Comparison of ENCODE assay signal across 9 cellular contexts in genomic region chr11:69000831-69001245, GRCh38. TPM values are rescaled to one million over a fixed set of nuclear protein-coding genes. Genes with fewer than 3 reads are reported as not detected.
DNase-seq lines count a peak whose midpoint lies in the region; ATAC-seq, FAIRE-seq and TF ChIP-seq lines count a peak whose summit lies in the region.
"Had no signal": no experiment of that assay in that cellular context is flagged by ENCODE, and none has a peak within 500 bp of the region (broad histone marks: within the 10 kb centered on the region; RNA-seq: fewer than 3 reads in every experiment).

No MANE protein-coding gene starts in this region.

- intact Hi-C loops in K562 (cut with micrococcal nuclease) (no loop called here), transverse colon (cut with DNase I; ENCODE audit: low total_unique reads) (loop anchor here (5.0 kb wide), 1 partner anchor 54 kb away; no protein-coding TSS in a partner anchor)

- H3K36me3 ChIP-seq in K562 (ENCODE audit: control insufficient read depth, insufficient read depth, low read length) (no peaks in the 10 kb centered on the region), keratinocyte (ENCODE audit: control insufficient read depth in 2 of 2, extremely low read depth in 1 of 2, insufficient read depth in 2 of 2, low read length in 2 of 2) (no peaks in the 10 kb centered on the region), transverse colon (no peaks in the 10 kb centered on the region)
- H3K36me3 ChIP-seq: BLaER1 had no signal

- H3K9ac ChIP-seq in K562 (ENCODE audit: insufficient read depth in 1 of 2, low read depth in 2 of 2, low read length in 2 of 2), result no peak overlapping the region
- H3K9ac ChIP-seq in keratinocyte (ENCODE audit: control insufficient read depth, extremely low read depth, insufficient read depth, low read length), result no peak overlapping the region
- H3K9ac ChIP-seq: BLaER1 had no signal

- CTCF ChIA-PET in K562 (lab: Yijun Ruan, JAX; ENCODE audit: low intra/inter-chr PET ratio), result no interaction called here

- H3K4me2 ChIP-seq in K562 (ENCODE audit: insufficient read depth, low read length) (no peak overlapping the region), keratinocyte (ENCODE audit: control insufficient read depth, extremely low read depth, insufficient read depth, low read depth, low read length) (no peak overlapping the region)
- H3K4me2 ChIP-seq: BLaER1 had no signal

- H3K4me1 Mint-ChIP-seq in stimulated activated naive CD8-positive, alpha-beta T cell treated with anti-CD3 and anti-CD28 coated beads, Interleukin-15, amount 100 ng/mL, for 72 hours, result peaks cover 7% of the 10 kb centered on the region

- peaks cover 0 to 18% of the 10 kb centered on the region in 2 experiments; a peak in 3 of 5 replicates for H3K4me1 ChIP-seq in K562 (replicated peaks in 1 of 2; ENCODE audit: control insufficient read depth in 2 of 2, insufficient read depth in 2 of 2, low read length in 2 of 2)
- H3K4me1 ChIP-seq in keratinocyte (ENCODE audit: control insufficient read depth, extremely low read depth, insufficient read depth, low read length), result peaks cover 3% of the 10 kb centered on the region
- H3K4me1 ChIP-seq in transverse colon, result peaks cover 30 to 60% (median 46%) of the 10 kb centered on the region in 4 donors

- H4K20me1 ChIP-seq in K562 (replicated peaks; ENCODE audit: control insufficient read depth, insufficient read depth, low read length) (peaks cover 9% of the 10 kb centered on the region), keratinocyte (ENCODE audit: control insufficient read depth, extremely low read depth, insufficient read depth, low read length) (no peaks in the 10 kb centered on the region)
- H4K20me1 ChIP-seq: BLaER1 had no signal

- H3K27ac ChIP-seq in K562 (ENCODE audit: extremely low read depth, low read depth, low read length) (no peak overlapping the region), keratinocyte (ENCODE audit: control insufficient read depth, insufficient read depth, low read length) (no peak overlapping the region), transverse colon (peak overlapping the region; percentile 72 to 98 (median 94))
- H3K27ac ChIP-seq: BLaER1 had no signal

- no TSS peak for BruUV-seq in K562 (replicated peaks; lab: Mats Ljungman, UMichigan)

- TF ChIP-seq CTCF in K562 (IDR thresholded peaks at IDR 0.05 in 2 of 3, conservative IDR thresholded peaks at IDR 0.05 in 1 of 3; ENCODE audit: insufficient read depth in 2 of 3, low read depth in 1 of 3, low read length in 3 of 3), result peak; percentile 31 to 46 (median 35); a peak in 4 of 6 replicates
- peak; percentile 13 to 52 (median 52) for TF ChIP-seq CTCF in keratinocyte (optimal IDR thresholded peaks at IDR 0.05 in 1 of 3, IDR thresholded peaks at IDR 0.05 in 1 of 3, conservative IDR thresholded peaks at IDR 0.05 in 1 of 3; ENCODE audit: extremely low read depth in 1 of 3, insufficient read depth in 2 of 3, low read length in 3 of 3)
- TF ChIP-seq CTCF in transverse colon (IDR thresholded peaks at IDR 0.05), result peak; percentile 44 to 68 (median 49)

- DNase-seq in NCI-H2227 (lab: John Stamatoyannopoulos, UW; ENCODE audit: unreplicated experiment) (peak; percentile 20), NCI-H2227 treated with DMSO at 0.1 percent for 48 hours (lab: John Stamatoyannopoulos, UW) (no peak), K562 (ENCODE audit: extremely low read depth in 1 of 4, low spot score in 3 of 4) (no peak), keratinocyte (ENCODE audit: low read depth, low spot score) (no peak), transverse colon (peak; percentile 49), GM19240 (ENCODE audit: insufficient read length, low spot score) (no peak), iPS-NIHi11 (ENCODE audit: low spot score) (no peak)
- no peak for DNase-seq in stimulated activated naive CD8-positive, alpha-beta T cell treated with anti-CD3 and anti-CD28 coated beads, Interleukin-15, amount 100 ng/mL, for 72 hours

- FAIRE-seq in K562 (lab: Jason Lieb, UNC) (peak; percentile 48), keratinocyte (lab: Jason Lieb, UNC) (no peak)

- in situ Hi-C loops in K562 (cut with MboI), result no loop called here
- in situ Hi-C loops in transverse colon (cut with MboI; ENCODE audit: low pct_ligation_motif_present in 1 of 4, low pct_unique_long_range_greater_than_20kb in 1 of 4, low sequenced_read_pairs in 3 of 4), result no loop called here

- no peak overlapping the region for H3K4me3 ChIP-seq in K562
- no peak overlapping the region for H3K4me3 ChIP-seq in keratinocyte (ENCODE audit: control insufficient read depth in 2 of 3, extremely low read depth in 1 of 3, insufficient read depth in 2 of 3, low read depth in 1 of 3, low read length in 3 of 3)
- no peak overlapping the region for H3K4me3 ChIP-seq in transverse colon
- H3K4me3 ChIP-seq: BLaER1 had no signal

- H3K9me3 ChIP-seq in K562 (replicated peaks; ENCODE audit: control insufficient read depth, insufficient read depth, low read depth, low read length), result no peaks in the 10 kb centered on the region
- H3K9me3 ChIP-seq in keratinocyte (ENCODE audit: control insufficient read depth, low read depth, low read length), result no peaks in the 10 kb centered on the region
- no peaks in the 10 kb centered on the region for H3K9me3 ChIP-seq in transverse colon
- H3K9me3 ChIP-seq: BLaER1 had no signal

- no peaks in the 10 kb centered on the region for H3K9me3 Mint-ChIP-seq in stimulated activated naive CD8-positive, alpha-beta T cell treated with anti-CD3 and anti-CD28 coated beads, Interleukin-15, amount 100 ng/mL, for 72 hours

- dilution Hi-C loops in keratinocyte (cut with MboI; ENCODE audit: extremely low pct_ligation_motif_present, low sequenced_read_pairs), result no loop called here

- TF ChIP-seq EP300 in K562 (IDR thresholded peaks at IDR 0.05; ENCODE audit: low read length) (no peak), transverse colon (IDR thresholded peaks at IDR 0.05; ENCODE audit: low read depth) (no peak)

- no peaks in the 10 kb centered on the region for H3K79me2 ChIP-seq in K562 (ENCODE audit: control insufficient read depth, insufficient read depth, low read length)
- H3K79me2 ChIP-seq in keratinocyte (ENCODE audit: control insufficient read depth, insufficient read depth, low read length), result no peaks in the 10 kb centered on the region

- no peak overlapping the region for H3K27ac Mint-ChIP-seq in stimulated activated naive CD8-positive, alpha-beta T cell treated with anti-CD3 and anti-CD28 coated beads, Interleukin-15, amount 100 ng/mL, for 72 hours

- TF ChIP-seq POLR2A in K562 (conservative IDR thresholded peaks at IDR 0.05) (no peak), transverse colon (IDR thresholded peaks at IDR 0.05) (no peak)

- H3K27me3 ChIP-seq in K562 (ENCODE audit: control insufficient read depth in 2 of 2, insufficient read depth in 2 of 2, low read length in 2 of 2) (peaks cover 71 to 98% of the 10 kb centered on the region in 2 experiments; a peak in 4 of 5 replicates), keratinocyte (ENCODE audit: control insufficient read depth, extremely low read depth, insufficient read depth, low read length) (peaks cover 7% of the 10 kb centered on the region), transverse colon (no peaks in the 10 kb centered on the region)
- H3K27me3 ChIP-seq: BLaER1 had no signal

- 3% methylated on average over 8 of the region's 8 CpGs for WGBS in K562 (ENCODE audit: insufficient coverage, low coverage, missing lambda C conversion rate)
- 55 to 66% methylated on average over 4 to 8 of the region's 8 CpGs for WGBS in transverse colon (ENCODE audit: low coverage in 1 of 2), 2 donors

- peaks cover 41% of the 10 kb centered on the region for H3K27me3 Mint-ChIP-seq in stimulated activated naive CD8-positive, alpha-beta T cell treated with anti-CD3 and anti-CD28 coated beads, Interleukin-15, amount 100 ng/mL, for 72 hours

- POLR2A ChIA-PET in K562 (lab: Yijun Ruan, JAX), result interaction anchor here (0.5 to 0.7 kb wide), 2 partner anchors 334 to 1555 kb away, joined by 3 to 4 read pairs; no protein-coding TSS in a partner anchor

- no peak overlapping the region for H2AFZ ChIP-seq in K562 (ENCODE audit: low read depth, low read length)
- no peak overlapping the region for H2AFZ ChIP-seq in keratinocyte (ENCODE audit: control insufficient read depth, low read length)

- H3K4me3 Mint-ChIP-seq in stimulated activated naive CD8-positive, alpha-beta T cell treated with anti-CD3 and anti-CD28 coated beads, Interleukin-15, amount 100 ng/mL, for 72 hours, result no peak overlapping the region

- H3K9me1 ChIP-seq in K562 (ENCODE audit: control insufficient read depth, insufficient read depth, low read length) (no peaks in the 10 kb centered on the region), keratinocyte (ENCODE audit: control insufficient read depth, extremely low read depth, insufficient read depth, low read length) (no peaks in the 10 kb centered on the region)

- ATAC-seq in K562, result peak; percentile 60
- no peak for ATAC-seq in stimulated activated naive CD8-positive, alpha-beta T cell treated with anti-CD3 and anti-CD28 coated beads, Interleukin-15, amount 100 ng/mL, for 72 hours

- TF ChIP-seq RAD21 in K562 (CRISPR knock-in tag; conservative IDR thresholded peaks at IDR 0.05 in 1 of 2, IDR thresholded peaks at IDR 0.05 in 1 of 2), result 0 out of 4 replicates have a peak, but pooled peaks of 1 of the 2 experiments have one; percentile 12

RNA-seq across cellular contexts. Expression of gene MRGPRF, which starts 12.2 kb away (rescaled TPM):
- not detected in 2 replicates for total RNA-seq in K562 (2011; cell fraction: chromatin; rRNA removed; ENCODE audit: low replicate concordance)
- total RNA-seq in K562 (2011; cell fraction: nucleolus; rRNA removed), result not detected in 2 replicates
- total RNA-seq in K562 (2011; cell fraction: nucleoplasm; rRNA removed), result not detected in 2 replicates
- total RNA-seq in K562 (2014; rRNA removed), result not detected in 2 replicates
- total RNA-seq in K562 (2014; rRNA removed; fragmentation: Illumina TruSeq; extraction: Trizol), result not detected in 2 replicates
- total RNA-seq in K562 (2015; rRNA removed; fragmentation: Illumina TruSeq; extraction: Trizol), result not detected in 2 replicates
- 0.07 TPM in 1 of 2 replicates, not detected in the other for total RNA-seq in K562 (2021)
- polyA plus RNA-seq in K562 (2011; rRNA removed), result not detected in 2 replicates
- polyA plus RNA-seq in K562 (2011; cell fraction: cytosol; rRNA removed), result not detected in 2 replicates
- polyA plus RNA-seq in K562 (2011; cell fraction: nucleus; rRNA removed), result not detected in 2 replicates
- polyA plus RNA-seq in K562 (2012), result not detected in 2 replicates
- polyA plus RNA-seq in K562 (2014; fragmentation: Illumina TruSeq; extraction: Trizol), result not detected in 2 replicates
- polyA plus RNA-seq in K562 (2014; fragmentation: Nextera tagmentation; extraction: Ambion mirVana), result not detected
- not detected in 2 replicates for polyA plus RNA-seq in K562 (2014; rRNA removed)
- not detected in 2 replicates for polyA minus RNA-seq in K562 (2011; rRNA and poly(A)+ RNA removed)
- not detected in 2 replicates for polyA minus RNA-seq in K562 (2011; cell fraction: cytosol; rRNA and poly(A)+ RNA removed)
- not detected in 2 replicates for polyA minus RNA-seq in K562 (2011; cell fraction: nucleus; rRNA and poly(A)+ RNA removed)
- 0.02 to 0.04 TPM in 2 of 3 replicates, not detected in the other for polyA plus RNA-seq in keratinocyte
- not detected for polyA plus RNA-seq in keratinocyte (2011; ENCODE audit: low read depth)
- polyA plus RNA-seq in keratinocyte (2011; cell fraction: cytosol; rRNA removed), result 0.02 and 0.03 TPM in 2 replicates
- 0.04 and 0.05 TPM in 2 replicates for polyA plus RNA-seq in keratinocyte (2011; cell fraction: nucleus; rRNA removed)
- polyA plus RNA-seq in keratinocyte (2012; ENCODE audit: low replicate concordance), result not detected in 2 replicates
- polyA minus RNA-seq in keratinocyte, result 0.30 TPM in 1 of 3 replicates, not detected in the others
- polyA minus RNA-seq in keratinocyte (2011; cell fraction: cytosol; rRNA and poly(A)+ RNA removed), result not detected
- polyA minus RNA-seq in keratinocyte (2011; cell fraction: nucleus; rRNA and poly(A)+ RNA removed), result not detected in 2 replicates
- total RNA-seq in transverse colon, result 100 to 1,000 TPM in 1 of 4 donors, 10 to 100 TPM in 3; 17.9 to 119 (median 43.6) TPM

RNA-seq across cellular contexts. Expression of gene MRGPRD, which starts 20.1 kb away (rescaled TPM):
- total RNA-seq in K562 (2011; cell fraction: chromatin; rRNA removed; ENCODE audit: low replicate concordance), result not detected in 2 replicates
- not detected in 2 replicates for total RNA-seq in K562 (2011; cell fraction: nucleolus; rRNA removed)
- total RNA-seq in K562 (2011; cell fraction: nucleoplasm; rRNA removed), result not detected in 2 replicates
- total RNA-seq in K562 (2014; rRNA removed), result not detected in 2 replicates
- not detected in 2 replicates for total RNA-seq in K562 (2014; rRNA removed; fragmentation: Illumina TruSeq; extraction: Trizol)
- total RNA-seq in K562 (2015; rRNA removed; fragmentation: Illumina TruSeq; extraction: Trizol), result not detected in 2 replicates
- total RNA-seq in K562 (2021), result not detected in 2 replicates
- not detected in 2 replicates for polyA plus RNA-seq in K562 (2011; rRNA removed)
- polyA plus RNA-seq in K562 (2011; cell fraction: cytosol; rRNA removed), result not detected in 2 replicates
- not detected in 2 replicates for polyA plus RNA-seq in K562 (2011; cell fraction: nucleus; rRNA removed)
- not detected in 2 replicates for polyA plus RNA-seq in K562 (2012)
- polyA plus RNA-seq in K562 (2014; fragmentation: Illumina TruSeq; extraction: Trizol), result not detected in 2 replicates
- polyA plus RNA-seq in K562 (2014; fragmentation: Nextera tagmentation; extraction: Ambion mirVana), result not detected
- not detected in 2 replicates for polyA plus RNA-seq in K562 (2014; rRNA removed)
- polyA minus RNA-seq in K562 (2011; rRNA and poly(A)+ RNA removed), result not detected in 2 replicates
- not detected in 2 replicates for polyA minus RNA-seq in K562 (2011; cell fraction: cytosol; rRNA and poly(A)+ RNA removed)
- not detected in 2 replicates for polyA minus RNA-seq in K562 (2011; cell fraction: nucleus; rRNA and poly(A)+ RNA removed)
- polyA plus RNA-seq in keratinocyte, result not detected in 3 replicates
- polyA plus RNA-seq in keratinocyte (2011; ENCODE audit: low read depth), result not detected
- polyA plus RNA-seq in keratinocyte (2011; cell fraction: cytosol; rRNA removed), result not detected in 2 replicates
- polyA plus RNA-seq in keratinocyte (2011; cell fraction: nucleus; rRNA removed), result not detected in 2 replicates
- not detected in 2 replicates for polyA plus RNA-seq in keratinocyte (2012; ENCODE audit: low replicate concordance)
- not detected in 3 replicates for polyA minus RNA-seq in keratinocyte
- not detected for polyA minus RNA-seq in keratinocyte (2011; cell fraction: cytosol; rRNA and poly(A)+ RNA removed)
- not detected in 2 replicates for polyA minus RNA-seq in keratinocyte (2011; cell fraction: nucleus; rRNA and poly(A)+ RNA removed)
- total RNA-seq in transverse colon, result not detected

RNA-seq across cellular contexts. Expression of gene TPCN2, which starts 47.9 kb away (rescaled TPM):
- total RNA-seq in K562 (2011; cell fraction: chromatin; rRNA removed; ENCODE audit: low replicate concordance), result 40.8 and 84.4 TPM in 2 replicates
- 45.5 and 52.4 TPM in 2 replicates for total RNA-seq in K562 (2011; cell fraction: nucleolus; rRNA removed)
- total RNA-seq in K562 (2011; cell fraction: nucleoplasm; rRNA removed), result 44.5 and 47.8 TPM in 2 replicates
- total RNA-seq in K562 (2014; rRNA removed) (4.6 and 4.9 TPM in 2 replicates), K562 (2014; rRNA removed; fragmentation: Illumina TruSeq; extraction: Trizol) (2.3 and 2.8 TPM in 2 replicates), K562 (2015; rRNA removed; fragmentation: Illumina TruSeq; extraction: Trizol) (3.1 and 3.2 TPM in 2 replicates), K562 (2021) (9.2 and 10.2 TPM in 2 replicates), transverse colon (10 to 100 TPM; 16.8 to 25.4 (median 20.7) TPM)
- polyA plus RNA-seq in K562 (2011; rRNA removed) (5.5 and 5.9 TPM in 2 replicates), K562 (2014; fragmentation: Illumina TruSeq; extraction: Trizol) (5.0 and 5.7 TPM in 2 replicates), K562 (2014; fragmentation: Nextera tagmentation; extraction: Ambion mirVana) (under 1 TPM; 0.66 to 0.82 TPM), K562 (2014; rRNA removed) (7.0 and 9.3 TPM in 2 replicates), keratinocyte (7.7 to 12.0 TPM (median 10.0 TPM) in 3 replicates)
- 5.8 TPM in 2 replicates for polyA plus RNA-seq in K562 (2011; cell fraction: cytosol; rRNA removed)
- 49.5 and 65.9 TPM in 2 replicates for polyA plus RNA-seq in K562 (2011; cell fraction: nucleus; rRNA removed)
- polyA plus RNA-seq in K562 (2012), result 6.3 and 8.7 TPM in 2 replicates
- 4.1 and 5.0 TPM in 2 replicates for polyA minus RNA-seq in K562 (2011; rRNA and poly(A)+ RNA removed)
- 6.3 and 6.4 TPM in 2 replicates for polyA minus RNA-seq in K562 (2011; cell fraction: cytosol; rRNA and poly(A)+ RNA removed)
- 15.0 and 17.4 TPM in 2 replicates for polyA minus RNA-seq in K562 (2011; cell fraction: nucleus; rRNA and poly(A)+ RNA removed)
- polyA plus RNA-seq in keratinocyte (2011; ENCODE audit: low read depth), result 1.6 TPM
- 3.9 and 5.0 TPM in 2 replicates for polyA plus RNA-seq in keratinocyte (2011; cell fraction: cytosol; rRNA removed)
- 33.4 and 36.4 TPM in 2 replicates for polyA plus RNA-seq in keratinocyte (2011; cell fraction: nucleus; rRNA removed)
- 4.0 and 9.5 TPM in 2 replicates for polyA plus RNA-seq in keratinocyte (2012; ENCODE audit: low replicate concordance)
- 8.8 to 21.3 TPM (median 15.6 TPM) in 3 replicates for polyA minus RNA-seq in keratinocyte
- 7.3 TPM for polyA minus RNA-seq in keratinocyte (2011; cell fraction: cytosol; rRNA and poly(A)+ RNA removed)
- 26.0 and 29.0 TPM in 2 replicates for polyA minus RNA-seq in keratinocyte (2011; cell fraction: nucleus; rRNA and poly(A)+ RNA removed)

Comparison
In these comparisons a context has a peak if more than half of its experiments do, and no peak if none do; other contexts are left out.
1. DNase-seq: peak in NCI-H2227 (single experiment) and transverse colon (single experiment); none in NCI-H2227 treated with DMSO at 0.1 percent for 48 hours (single experiment), K562 (0 of 4), keratinocyte (single experiment), GM19240 (single experiment), iPS-NIHi11 (single experiment) and stimulated activated naive CD8-positive, alpha-beta T cell treated with anti-CD3 and anti-CD28 coated beads, Interleukin-15, amount 100 ng/mL, for 72 hours (0 of 2).
2. H3K27ac ChIP-seq: peak in transverse colon (4 of 4); none in K562 (single experiment) and keratinocyte (single experiment).
3. RNA of gene MRGPRF, which starts 12.2 kb away (total RNA-seq): 17.9 to 119 TPM in transverse colon; 0.07 TPM in K562; every median in the first group is over 10 times any median in the second.
4. Peak in every context shown above with its lines, with median percentiles within 50 percentile points of each other: CTCF ChIP-seq.